In the genomic region with DNA sequence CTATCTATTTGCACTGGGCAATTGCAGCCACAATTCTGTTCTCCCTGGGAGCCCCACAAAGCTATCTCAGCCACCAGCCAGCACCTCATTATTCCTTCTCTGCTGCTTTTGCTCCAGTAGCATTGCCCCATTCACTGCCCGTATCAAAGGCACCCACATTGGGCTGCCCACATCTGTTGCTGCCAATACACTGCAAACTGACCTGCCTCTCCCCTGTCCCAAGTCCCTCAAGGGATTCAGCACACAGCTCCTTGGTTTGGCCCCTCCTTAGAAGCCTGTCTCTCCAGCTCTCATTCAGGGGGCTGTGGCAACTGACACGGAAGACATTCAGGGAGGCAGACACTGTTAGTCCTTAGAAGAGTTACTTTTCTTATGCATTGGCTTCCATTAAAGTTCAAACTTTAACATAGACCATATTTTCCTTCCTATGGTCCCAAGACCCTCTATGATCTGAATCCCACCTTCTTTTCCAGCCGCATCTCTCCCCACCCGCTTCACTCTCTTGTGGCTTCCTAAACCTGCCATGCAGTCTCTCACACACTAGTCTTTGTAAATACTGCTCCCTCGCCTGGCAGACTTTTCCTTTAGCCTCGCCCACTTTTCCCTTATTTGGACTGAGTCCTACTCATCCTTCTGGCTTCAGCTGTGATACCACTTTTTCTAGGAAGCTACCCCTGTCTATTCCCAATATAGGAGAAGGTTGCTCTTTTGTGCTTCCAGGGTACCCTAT, we compare ENCODE assay signal across 8 cellular contexts. TPM values are rescaled to one million over a fixed set of nuclear protein-coding genes. Genes with fewer than 3 reads are reported as not detected.
DNase-seq lines count a peak whose midpoint lies in the region; ATAC-seq, FAIRE-seq and TF ChIP-seq lines count a peak whose summit lies in the region.

No MANE protein-coding gene starts in this region.

- TF ChIP-seq EP300 in HepG2 (IDR thresholded peaks at IDR 0.05; ENCODE audit: low read depth in 2 of 2, low read length in 2 of 2) (no peak), HepG2 (CRISPR knock-in tag; IDR thresholded peaks at IDR 0.05; ENCODE audit: borderline replicate concordance) (no peak), sigmoid colon (IDR thresholded peaks at IDR 0.05) (no peak)

- no peaks in the 10 kb centered on the region for H3K27me3 Mint-ChIP-seq in astrocyte (ENCODE audit: low read depth, unreplicated experiment)
- H3K27me3 Mint-ChIP-seq in activated naive CD8-positive, alpha-beta T cell treated with anti-CD3 and anti-CD28 coated beads for 36 hours = peaks cover 30% of the 10 kb centered on the region
- peaks cover 14% of the 10 kb centered on the region for H3K27me3 Mint-ChIP-seq in osteocyte (ENCODE audit: unreplicated experiment)

- TF ChIP-seq CTCF in astrocyte (IDR thresholded peaks at IDR 0.05; ENCODE audit: insufficient read depth, low read depth, low read length) (no peak), HepG2 (CRISPR knock-in tag; IDR thresholded peaks at IDR 0.05) (no peak; the same call in 1 of the 2 replicates), osteocyte (IDR thresholded peaks at IDR 0.05) (no peak), sigmoid colon (IDR thresholded peaks at IDR 0.05) (no peak)

- FAIRE-seq in astrocyte (lab: Jason Lieb, UNC) (no peak), HepG2 (lab: Jason Lieb, UNC) (no peak)

- peaks cover 57% of the 10 kb centered on the region for H3K4me1 Mint-ChIP-seq in astrocyte (ENCODE audit: low read depth, unreplicated experiment)
- peaks cover 11% of the 10 kb centered on the region for H3K4me1 Mint-ChIP-seq in activated naive CD8-positive, alpha-beta T cell treated with anti-CD3 and anti-CD28 coated beads for 36 hours
- H3K4me1 Mint-ChIP-seq in osteocyte (ENCODE audit: unreplicated experiment) = peaks cover 43% of the 10 kb centered on the region

- CTCF ChIA-PET in HepG2 (lab: Yijun Ruan, JAX; ENCODE audit: low intra/inter-chr PET ratio, low total read pairs) = no interaction called here

- H3K27me3 ChIP-seq in astrocyte (ENCODE audit: insufficient read depth, low read length) (no peaks in the 10 kb centered on the region), HepG2 (ENCODE audit: control insufficient read depth in 1 of 2, insufficient read depth in 2 of 2, low read length in 2 of 2) (peaks cover 0 to 46% of the 10 kb centered on the region in 2 experiments; a peak in 4 of 5 replicates), sigmoid colon (peaks cover 0 to 26% (median 0%) of the 10 kb centered on the region in 3 donors)

- H3K9me3 Mint-ChIP-seq in astrocyte (ENCODE audit: unreplicated experiment) = no peaks in the 10 kb centered on the region
- no peaks in the 10 kb centered on the region for H3K9me3 Mint-ChIP-seq in activated naive CD8-positive, alpha-beta T cell treated with anti-CD3 and anti-CD28 coated beads for 36 hours
- H3K9me3 Mint-ChIP-seq in osteocyte (ENCODE audit: unreplicated experiment) = peaks cover 5% of the 10 kb centered on the region

- H3K36me3 Mint-ChIP-seq in astrocyte (ENCODE audit: low read depth, unreplicated experiment) (no peaks in the 10 kb centered on the region), osteocyte (ENCODE audit: unreplicated experiment) (no peaks in the 10 kb centered on the region)
- no peaks in the 10 kb centered on the region for H3K36me3 Mint-ChIP-seq in activated naive CD8-positive, alpha-beta T cell treated with anti-CD3 and anti-CD28 coated beads for 36 hours

- H3K9ac ChIP-seq in astrocyte (ENCODE audit: low read length) (no peak overlapping the region), HepG2 (ENCODE audit: insufficient read depth, low read depth, low read length) (no peak overlapping the region)

- peak overlapping the region; percentile 77 for H3K27ac Mint-ChIP-seq in astrocyte (ENCODE audit: unreplicated experiment)
- no peak overlapping the region for H3K27ac Mint-ChIP-seq in activated naive CD8-positive, alpha-beta T cell treated with anti-CD3 and anti-CD28 coated beads for 36 hours
- H3K27ac Mint-ChIP-seq in osteocyte (ENCODE audit: unreplicated experiment) = no peak overlapping the region

- 2% methylated on average over 6 of the region's 6 CpGs for WGBS in HepG2 (ENCODE audit: low lambda C conversion rate)
- WGBS in sigmoid colon, 2 donors = 28 to 37% methylated on average over 6 of the region's 6 CpGs

- H4K20me1 ChIP-seq in astrocyte (ENCODE audit: insufficient read depth, low read length) (no peaks in the 10 kb centered on the region), HepG2 (ENCODE audit: insufficient read depth, low read length) (no peaks in the 10 kb centered on the region)

- no peak overlapping the region for H3K27ac ChIP-seq in astrocyte (ENCODE audit: low read depth, low read length)
- H3K27ac ChIP-seq in HepG2 (ENCODE audit: extremely low read length, insufficient read depth, low read length) = no peak overlapping the region
- no peak overlapping the region for H3K27ac ChIP-seq in sigmoid colon

- H3K4me1 ChIP-seq in astrocyte (ENCODE audit: insufficient read depth, low read length) (peaks cover 54% of the 10 kb centered on the region), HepG2 (ENCODE audit: insufficient read depth, low read length) (peaks cover 5% of the 10 kb centered on the region; the same call in 1 of the 2 replicates), sigmoid colon (peaks cover 0 to 27% (median 11%) of the 10 kb centered on the region in 4 donors)

- H3K4me3 Mint-ChIP-seq in astrocyte (ENCODE audit: unreplicated experiment) (peak overlapping the region; percentile 18), osteocyte (ENCODE audit: unreplicated experiment) (no peak overlapping the region)
- H3K4me3 Mint-ChIP-seq in activated naive CD8-positive, alpha-beta T cell treated with anti-CD3 and anti-CD28 coated beads for 36 hours = no peak overlapping the region

- intact Hi-C loops in HepG2 (cut with micrococcal nuclease; ENCODE audit: unreplicated experiment) (no loop called here), sigmoid colon (cut with DNase I) (no loop called here)

- H3K4me2 ChIP-seq in astrocyte (ENCODE audit: low read length) (peak overlapping the region; percentile 62), HepG2 (ENCODE audit: low read depth, low read length) (peak overlapping the region; percentile 13; the same call in 1 of the 2 replicates)

- no peaks in the 10 kb centered on the region for H3K9me3 ChIP-seq in astrocyte (ENCODE audit: insufficient read depth, low read depth, low read length)
- no peaks in the 10 kb centered on the region for H3K9me3 ChIP-seq in HepG2 (ENCODE audit: low read length)
- H3K9me3 ChIP-seq in sigmoid colon = no peaks in the 10 kb centered on the region

- H3K36me3 ChIP-seq in astrocyte (ENCODE audit: insufficient read depth, low read length) = no peaks in the 10 kb centered on the region
- no peaks in the 10 kb centered on the region for H3K36me3 ChIP-seq in HepG2 (replicated peaks in 1 of 2; ENCODE audit: control insufficient read depth in 1 of 2, insufficient read depth in 2 of 2, low read length in 2 of 2)
- no peaks in the 10 kb centered on the region for H3K36me3 ChIP-seq in sigmoid colon

- BruUV-seq in HepG2 (replicated peaks; lab: Mats Ljungman, UMichigan) = no TSS peak

- H3K79me2 ChIP-seq in astrocyte (ENCODE audit: insufficient read depth, low read length) (no peaks in the 10 kb centered on the region), HepG2 (ENCODE audit: insufficient read depth, low read length) (no peaks in the 10 kb centered on the region)

- peak overlapping the region; percentile 64 for H2AFZ ChIP-seq in astrocyte (ENCODE audit: low read depth, low read length)
- no peak overlapping the region for H2AFZ ChIP-seq in HepG2 (ENCODE audit: low read length)

- TF ChIP-seq POLR2A in HepG2 (IDR thresholded peaks at IDR 0.05; ENCODE audit: insufficient read depth in 1 of 2, low read depth in 2 of 2, low read length in 2 of 2) (no peak), sigmoid colon (IDR thresholded peaks at IDR 0.05) (no peak)

- ATAC-seq in HepG2 = peak; percentile 92
- no peak for ATAC-seq in HG03378 (IDR thresholded peaks at IDR 0.05; ENCODE audit: unreplicated experiment)

- H3K4me3 ChIP-seq in astrocyte (ENCODE audit: insufficient read depth, low read depth, low read length) = no peak overlapping the region
- H3K4me3 ChIP-seq in HepG2 (replicated peaks in 1 of 3; ENCODE audit: insufficient read depth in 1 of 3, low read depth in 2 of 3, low read length in 3 of 3) = no peak overlapping the region
- no peak overlapping the region for H3K4me3 ChIP-seq in sigmoid colon

- peak; percentile 47 for DNase-seq in Caki2 (ENCODE audit: low read depth)
- peak; percentile 77 for DNase-seq in NCI-H1694 treated with DMSO at 0.1 percent for 48 hours (lab: John Stamatoyannopoulos, UW)
- no peak for DNase-seq in astrocyte (ENCODE audit: low read depth)
- peak; percentile 33 for DNase-seq in HepG2 (ENCODE audit: low spot score)
- no peak for DNase-seq in activated naive CD8-positive, alpha-beta T cell treated with anti-CD3 and anti-CD28 coated beads for 36 hours
- no peak for DNase-seq in osteocyte (ENCODE audit: extremely low spot score, unreplicated experiment)
- DNase-seq in sigmoid colon = no peak

- POLR2A ChIA-PET in HepG2 (lab: Yijun Ruan, JAX) = no interaction called here

- in situ Hi-C loops in Caki2 (cut with HindIII; ENCODE audit: low pct_unique_long_range_greater_than_20kb, low sequenced_read_pairs) = no loop called here
- in situ Hi-C loops in HepG2 (cut with HindIII; ENCODE audit: extremely low pct_ligation_motif_present, low pct_unique_long_range_greater_than_20kb) = no loop called here

- TF ChIP-seq RAD21 in HepG2 (CRISPR knock-in tag; IDR thresholded peaks at IDR 0.05) = no peak

RNA-seq across cellular contexts. Expression of gene KLHDC8A, which starts 19.3 kb away (rescaled TPM):
- total RNA-seq in Caki2 (2014; rRNA removed; shearing (Covaris generic); ENCODE audit: low replicate concordance) = not detected in 2 replicates
- 0.39 and 0.50 TPM in 2 replicates for total RNA-seq in astrocyte
- not detected in 2 replicates for total RNA-seq in HepG2 (2016; rRNA removed; fragmentation: Illumina TruSeq; extraction: Trizol)
- total RNA-seq in HepG2 (2016; cell fraction: cytosol; rRNA removed; fragmentation: Illumina TruSeq; extraction: Trizol; ENCODE audit: low read depth) = not detected in 2 replicates
- not detected in 2 replicates for total RNA-seq in HepG2 (2016; cell fraction: insoluble cytoplasmic fraction; rRNA removed; fragmentation: Illumina TruSeq; extraction: Trizol)
- not detected in 2 replicates for total RNA-seq in HepG2 (2016; cell fraction: membrane; rRNA removed; fragmentation: Illumina TruSeq; extraction: Trizol)
- total RNA-seq in HepG2 (2016; cell fraction: nucleus; rRNA removed; fragmentation: Illumina TruSeq; extraction: Trizol) = not detected in 2 replicates
- polyA plus RNA-seq in HepG2 (2011; rRNA removed) = not detected in 2 replicates
- polyA plus RNA-seq in HepG2 (2011; cell fraction: cytosol; rRNA removed) = not detected in 2 replicates
- not detected in 2 replicates for polyA plus RNA-seq in HepG2 (2011; cell fraction: nucleus; rRNA removed)
- polyA plus RNA-seq in HepG2 (2012) = not detected in 2 replicates
- polyA plus RNA-seq in HepG2 (2016; cell fraction: cytosol; fragmentation: Illumina TruSeq; extraction: Trizol; ENCODE audit: low read depth) = not detected in 2 replicates
- not detected in 2 replicates for polyA plus RNA-seq in HepG2 (2016; cell fraction: insoluble cytoplasmic fraction; fragmentation: Illumina TruSeq; extraction: Trizol; ENCODE audit: low read depth)
- polyA plus RNA-seq in HepG2 (2016; cell fraction: membrane; fragmentation: Illumina TruSeq; extraction: Trizol; ENCODE audit: low read depth) = not detected in 2 replicates
- not detected in 2 replicates for polyA plus RNA-seq in HepG2 (2016; cell fraction: nucleus; fragmentation: Illumina TruSeq; extraction: Trizol; ENCODE audit: insufficient read depth, low read depth)
- polyA minus RNA-seq in HepG2 (2011; rRNA and poly(A)+ RNA removed; ENCODE audit: low replicate concordance) = 0.77 TPM in 1 of 2 replicates, not detected in the other
- polyA minus RNA-seq in HepG2 (2011; cell fraction: cytosol; rRNA and poly(A)+ RNA removed) = not detected in 2 replicates
- polyA minus RNA-seq in HepG2 (2011; cell fraction: nucleus; rRNA and poly(A)+ RNA removed) = not detected in 2 replicates
- not detected for total RNA-seq in activated naive CD8-positive, alpha-beta T cell treated with anti-CD3 and anti-CD28 coated beads for 36 hours
- not detected in 2 replicates for total RNA-seq in osteocyte
- 1 to 10 TPM in 3 of 4 donors, under 1 TPM in 1; 0.95 to 1.7 (median 1.5) TPM for total RNA-seq in sigmoid colon
- 1 to 10 TPM in 1 of 3 donors, under 1 TPM in 1, not detected in 1; 0.69 to 1.1 TPM for polyA plus RNA-seq in sigmoid colon

RNA-seq across cellular contexts. Expression of gene LEMD1, which starts 45.9 kb away (rescaled TPM):
- 0.27 TPM in 1 of 2 replicates, not detected in the other for total RNA-seq in Caki2 (2014; rRNA removed; shearing (Covaris generic); ENCODE audit: low replicate concordance)
- total RNA-seq in astrocyte (2.5 and 3.1 TPM in 2 replicates), HepG2 (2016; rRNA removed; fragmentation: Illumina TruSeq; extraction: Trizol) (0.84 and 2.3 TPM in 2 replicates), osteocyte (not detected in 2 replicates), sigmoid colon (not detected)
- not detected in 2 replicates for total RNA-seq in HepG2 (2016; cell fraction: cytosol; rRNA removed; fragmentation: Illumina TruSeq; extraction: Trizol; ENCODE audit: low read depth)
- 0.79 and 2.7 TPM in 2 replicates for total RNA-seq in HepG2 (2016; cell fraction: insoluble cytoplasmic fraction; rRNA removed; fragmentation: Illumina TruSeq; extraction: Trizol)
- total RNA-seq in HepG2 (2016; cell fraction: membrane; rRNA removed; fragmentation: Illumina TruSeq; extraction: Trizol) = 0.62 and 0.74 TPM in 2 replicates
- total RNA-seq in HepG2 (2016; cell fraction: nucleus; rRNA removed; fragmentation: Illumina TruSeq; extraction: Trizol) = 4.5 and 8.3 TPM in 2 replicates
- polyA plus RNA-seq in HepG2 (2011; rRNA removed) (1.4 and 2.1 TPM in 2 replicates), sigmoid colon (under 1 TPM in 1 of 3 donors, not detected in 2; 0.34 TPM)
- polyA plus RNA-seq in HepG2 (2011; cell fraction: cytosol; rRNA removed) = 0.29 and 0.59 TPM in 2 replicates
- 5.5 and 6.9 TPM in 2 replicates for polyA plus RNA-seq in HepG2 (2011; cell fraction: nucleus; rRNA removed)
- 0.32 and 1.3 TPM in 2 replicates for polyA plus RNA-seq in HepG2 (2012)
- 0.42 TPM in 1 of 2 replicates, not detected in the other for polyA plus RNA-seq in HepG2 (2016; cell fraction: cytosol; fragmentation: Illumina TruSeq; extraction: Trizol; ENCODE audit: low read depth)
- polyA plus RNA-seq in HepG2 (2016; cell fraction: insoluble cytoplasmic fraction; fragmentation: Illumina TruSeq; extraction: Trizol; ENCODE audit: low read depth) = 1.2 TPM in 2 replicates
- 0.79 TPM in 1 of 2 replicates, not detected in the other for polyA plus RNA-seq in HepG2 (2016; cell fraction: membrane; fragmentation: Illumina TruSeq; extraction: Trizol; ENCODE audit: low read depth)
- polyA plus RNA-seq in HepG2 (2016; cell fraction: nucleus; fragmentation: Illumina TruSeq; extraction: Trizol; ENCODE audit: insufficient read depth, low read depth) = not detected in 2 replicates
- polyA minus RNA-seq in HepG2 (2011; rRNA and poly(A)+ RNA removed; ENCODE audit: low replicate concordance) = 2.3 and 20.4 TPM in 2 replicates
- polyA minus RNA-seq in HepG2 (2011; cell fraction: cytosol; rRNA and poly(A)+ RNA removed) = 2.9 and 3.3 TPM in 2 replicates
- polyA minus RNA-seq in HepG2 (2011; cell fraction: nucleus; rRNA and poly(A)+ RNA removed) = 8.5 and 10.2 TPM in 2 replicates
- under 1 TPM in 1 of 2 experiments, not detected in 1; 0.78 TPM for total RNA-seq in activated naive CD8-positive, alpha-beta T cell treated with anti-CD3 and anti-CD28 coated beads for 36 hours

RNA-seq across cellular contexts. Expression of gene NUAK2, which starts 54.4 kb away (rescaled TPM):
- 8.3 and 11.9 TPM in 2 replicates for total RNA-seq in Caki2 (2014; rRNA removed; shearing (Covaris generic); ENCODE audit: low replicate concordance)
- 35.3 and 49.4 TPM in 2 replicates for total RNA-seq in astrocyte
- total RNA-seq in HepG2 (2016; rRNA removed; fragmentation: Illumina TruSeq; extraction: Trizol) = 1.1 and 1.2 TPM in 2 replicates
- total RNA-seq in HepG2 (2016; cell fraction: cytosol; rRNA removed; fragmentation: Illumina TruSeq; extraction: Trizol; ENCODE audit: low read depth) = 0.10 and 0.18 TPM in 2 replicates
- total RNA-seq in HepG2 (2016; cell fraction: insoluble cytoplasmic fraction; rRNA removed; fragmentation: Illumina TruSeq; extraction: Trizol) = 0.79 and 1.1 TPM in 2 replicates
- 0.65 and 0.71 TPM in 2 replicates for total RNA-seq in HepG2 (2016; cell fraction: membrane; rRNA removed; fragmentation: Illumina TruSeq; extraction: Trizol)
- 1.5 and 1.6 TPM in 2 replicates for total RNA-seq in HepG2 (2016; cell fraction: nucleus; rRNA removed; fragmentation: Illumina TruSeq; extraction: Trizol)
- 0.68 and 0.75 TPM in 2 replicates for polyA plus RNA-seq in HepG2 (2011; rRNA removed)
- polyA plus RNA-seq in HepG2 (2011; cell fraction: cytosol; rRNA removed) = 0.47 and 0.54 TPM in 2 replicates
- polyA plus RNA-seq in HepG2 (2011; cell fraction: nucleus; rRNA removed) = 1.2 TPM in 2 replicates
- polyA plus RNA-seq in HepG2 (2012) = 0.35 and 0.38 TPM in 2 replicates
- 0.17 and 0.19 TPM in 2 replicates for polyA plus RNA-seq in HepG2 (2016; cell fraction: cytosol; fragmentation: Illumina TruSeq; extraction: Trizol; ENCODE audit: low read depth)
- polyA plus RNA-seq in HepG2 (2016; cell fraction: insoluble cytoplasmic fraction; fragmentation: Illumina TruSeq; extraction: Trizol; ENCODE audit: low read depth) = 0.99 and 1.4 TPM in 2 replicates
- polyA plus RNA-seq in HepG2 (2016; cell fraction: membrane; fragmentation: Illumina TruSeq; extraction: Trizol; ENCODE audit: low read depth) = 0.41 and 0.78 TPM in 2 replicates
- 2.5 and 3.1 TPM in 2 replicates for polyA plus RNA-seq in HepG2 (2016; cell fraction: nucleus; fragmentation: Illumina TruSeq; extraction: Trizol; ENCODE audit: insufficient read depth, low read depth)
- 1.7 and 4.8 TPM in 2 replicates for polyA minus RNA-seq in HepG2 (2011; rRNA and poly(A)+ RNA removed; ENCODE audit: low replicate concordance)
- 0.89 and 1.3 TPM in 2 replicates for polyA minus RNA-seq in HepG2 (2011; cell fraction: cytosol; rRNA and poly(A)+ RNA removed)
- 1.2 and 1.7 TPM in 2 replicates for polyA minus RNA-seq in HepG2 (2011; cell fraction: nucleus; rRNA and poly(A)+ RNA removed)
- 1 to 10 TPM; 1.7 to 2.0 TPM for total RNA-seq in activated naive CD8-positive, alpha-beta T cell treated with anti-CD3 and anti-CD28 coated beads for 36 hours
- total RNA-seq in osteocyte = 4.3 and 4.5 TPM in 2 replicates
- total RNA-seq in sigmoid colon = 1 to 10 TPM in 1 of 4 donors, under 1 TPM in 3; 0.28 to 1.5 (median 0.69) TPM
- polyA plus RNA-seq in sigmoid colon = 10 to 100 TPM; 13.9 to 15.0 (median 14.3) TPM

Comparison
In these comparisons a context has a peak if more than half of its experiments do, and no peak if none do; other contexts are left out.
1. DNase-seq: peak in Caki2 (single experiment), NCI-H1694 treated with DMSO at 0.1 percent for 48 hours (single experiment) and HepG2 (single experiment); none in astrocyte (single experiment), activated naive CD8-positive, alpha-beta T cell treated with anti-CD3 and anti-CD28 coated beads for 36 hours (single experiment), osteocyte (single experiment) and sigmoid colon (single experiment).